ENCODE assay signal across 15 cellular contexts in the genomic region with DNA sequence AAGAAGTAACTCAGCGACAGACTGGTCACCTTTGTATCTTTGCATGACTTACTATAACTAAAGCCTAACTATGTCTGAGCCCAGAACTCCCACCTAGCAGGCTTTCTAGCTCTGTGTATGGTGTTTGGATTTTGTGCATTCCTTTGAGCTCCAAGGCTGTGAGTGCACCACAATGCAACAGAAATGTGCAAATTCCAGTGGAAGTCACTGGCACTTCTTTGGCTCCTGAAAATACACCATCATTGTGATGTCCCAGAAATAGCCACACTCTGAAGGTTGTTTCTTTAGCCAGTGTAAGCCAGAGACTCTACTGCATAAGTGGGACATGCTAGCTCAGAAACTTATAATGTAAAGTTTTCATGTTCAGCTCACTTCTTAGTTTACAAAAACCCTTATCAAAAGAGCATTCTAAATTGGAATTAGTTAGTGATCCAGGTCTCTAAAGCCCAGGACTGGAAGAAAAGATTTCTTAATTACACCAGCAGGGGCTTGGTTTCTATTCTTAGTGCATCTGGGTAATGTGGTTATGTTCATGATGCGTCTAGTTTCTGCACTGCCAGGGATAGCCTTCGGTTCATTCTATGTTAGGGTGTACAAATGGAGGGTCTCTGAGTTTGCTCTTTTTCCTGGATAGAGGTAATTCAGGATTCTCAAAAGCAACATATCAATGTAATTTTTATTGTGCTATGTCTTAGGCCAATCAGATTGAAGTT.
"Had no signal": no experiment of that assay in that cellular context is flagged by ENCODE, and none has a peak within 500 bp of the region (broad histone marks: within the 10 kb centered on the region; RNA-seq: fewer than 3 reads in every experiment).

No MANE protein-coding gene starts in this region.

- H3K9me3 ChIP-seq: thyroid gland had no signal

- ATAC-seq: activated CD4-positive, CD25-positive, alpha-beta regulatory T cell treated with anti-CD3 and anti-CD28 coated beads, Interleukin-2, amount 50 U/mL, for 24 hours; activated CD8-positive, alpha-beta memory T cell treated with anti-CD3 and anti-CD28 coated beads, Interleukin-2, amount 10 ng/mL, durations not matched to agents 7 days and 5 days; activated naive CD4-positive, alpha-beta T cell treated with anti-CD3 and anti-CD28 coated beads, Interleukin-2, amount 50 U/mL, for 72 hours; foreskin keratinocyte; left colon; stimulated activated effector memory CD8-positive, alpha-beta T cell treated with anti-CD3 and anti-CD28 coated beads, Interleukin-12 subunit alpha, Interleukin-12 subunit beta, amount 100 ng/mL, for 72 hours had no signal

- H3K27me3 Mint-ChIP-seq: activated T-cell treated with anti-CD3 and anti-CD28 coated beads, Interleukin-2, amount 50 U/mL, for 24 hours had no signal

- H3K36me3 ChIP-seq: thyroid gland had no signal

- H3K27me3 ChIP-seq: foreskin keratinocyte, thyroid gland had no signal

- H3K4me3 Mint-ChIP-seq: activated CD8-positive, alpha-beta memory T cell treated with anti-CD3 and anti-CD28 coated beads, Interleukin-2, amount 10 ng/mL, durations not matched to agents 7 days and 5 days; activated T-cell treated with anti-CD3 and anti-CD28 coated beads, Interleukin-2, amount 50 U/mL, for 24 hours; stimulated activated effector memory CD8-positive, alpha-beta T cell treated with anti-CD3 and anti-CD28 coated beads, Interleukin-12 subunit alpha, Interleukin-12 subunit beta, amount 100 ng/mL, for 72 hours; T-helper 2 cell treated with Interferon-gamma antibody and Interleukin-4, amounts not matched to agents 5 μg/mL and 100 μg/mL, for 36 hours had no signal

- H3K27ac Mint-ChIP-seq: activated CD8-positive, alpha-beta memory T cell treated with anti-CD3 and anti-CD28 coated beads, Interleukin-2, amount 10 ng/mL, durations not matched to agents 7 days and 5 days; activated naive CD4-positive, alpha-beta T cell treated with anti-CD3 and anti-CD28 coated beads, Interleukin-2, amount 50 U/mL, for 72 hours; activated T-cell treated with anti-CD3 and anti-CD28 coated beads, Interleukin-2, amount 50 U/mL, for 24 hours; stimulated activated effector memory CD8-positive, alpha-beta T cell treated with anti-CD3 and anti-CD28 coated beads, Interleukin-12 subunit alpha, Interleukin-12 subunit beta, amount 100 ng/mL, for 72 hours; T-helper 2 cell treated with Interferon-gamma antibody and Interleukin-4, amounts not matched to agents 5 μg/mL and 100 μg/mL, for 36 hours had no signal

- H3K27ac ChIP-seq: foreskin keratinocyte had no signal

- H3K4me3 ChIP-seq: skin epidermis, thyroid gland had no signal

- H3K9me3 Mint-ChIP-seq: activated T-cell treated with anti-CD3 and anti-CD28 coated beads, Interleukin-2, amount 50 U/mL, for 24 hours; stimulated activated effector memory CD8-positive, alpha-beta T cell treated with anti-CD3 and anti-CD28 coated beads, Interleukin-12 subunit alpha, Interleukin-12 subunit beta, amount 100 ng/mL, for 72 hours; T-helper 2 cell treated with Interferon-gamma antibody and Interleukin-4, amounts not matched to agents 5 μg/mL and 100 μg/mL, for 36 hours had no signal

- DNase-seq: activated CD8-positive, alpha-beta memory T cell treated with anti-CD3 and anti-CD28 coated beads, Interleukin-2, amount 10 ng/mL, durations not matched to agents 7 days and 5 days; activated effector memory CD4-positive, alpha-beta T cell treated with anti-CD3 and anti-CD28 coated beads, Interleukin-2, amount 50 U/mL, for 16 hours; activated T-cell treated with anti-CD3 and anti-CD28 coated beads, Interleukin-2, amount 50 U/mL, for 24 hours; amygdala; cerebellar nuclear complex; dermis blood vessel endothelial cell; foreskin keratinocyte; left colon; retina; thyroid gland had no signal

- H3K4me1 Mint-ChIP-seq: activated CD8-positive, alpha-beta memory T cell treated with anti-CD3 and anti-CD28 coated beads, Interleukin-2, amount 10 ng/mL, durations not matched to agents 7 days and 5 days; stimulated activated effector memory CD8-positive, alpha-beta T cell treated with anti-CD3 and anti-CD28 coated beads, Interleukin-12 subunit alpha, Interleukin-12 subunit beta, amount 100 ng/mL, for 72 hours had no signal

- H3K36me3 Mint-ChIP-seq: activated CD8-positive, alpha-beta memory T cell treated with anti-CD3 and anti-CD28 coated beads, Interleukin-2, amount 10 ng/mL, durations not matched to agents 7 days and 5 days; activated naive CD4-positive, alpha-beta T cell treated with anti-CD3 and anti-CD28 coated beads, Interleukin-2, amount 50 U/mL, for 72 hours; stimulated activated effector memory CD8-positive, alpha-beta T cell treated with anti-CD3 and anti-CD28 coated beads, Interleukin-12 subunit alpha, Interleukin-12 subunit beta, amount 100 ng/mL, for 72 hours had no signal
